Comparison of ENCODE assay signal across 1 cellular context in the genomic region with DNA sequence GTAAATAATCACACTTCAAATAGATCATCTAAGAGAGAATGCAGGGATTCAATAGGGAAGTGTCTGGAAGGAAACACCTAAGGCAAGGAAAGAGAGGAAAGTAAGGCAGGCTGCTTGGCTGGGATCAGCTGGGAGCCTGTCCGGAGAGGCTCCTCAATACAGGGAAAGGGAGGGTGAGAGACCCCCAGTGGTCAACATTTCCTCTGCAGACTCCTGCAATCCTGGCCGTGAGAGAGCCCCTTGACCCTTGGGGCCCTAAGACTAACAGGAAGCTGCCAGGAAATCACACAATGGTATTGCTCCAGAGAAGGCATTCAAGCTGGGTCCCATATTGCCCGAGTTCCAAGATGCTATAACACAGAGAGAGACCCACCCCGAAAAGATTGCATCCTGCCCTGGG.
TF ChIP-seq lines count a peak whose summit lies in the region.

No MANE protein-coding gene starts in this region.

TF ChIP-seq in HepG2, 621 proteins besides CTCF, POLR2A, EP300 and RAD21 (continued from another document):
- TF ChIP-seq, protein P1, sequence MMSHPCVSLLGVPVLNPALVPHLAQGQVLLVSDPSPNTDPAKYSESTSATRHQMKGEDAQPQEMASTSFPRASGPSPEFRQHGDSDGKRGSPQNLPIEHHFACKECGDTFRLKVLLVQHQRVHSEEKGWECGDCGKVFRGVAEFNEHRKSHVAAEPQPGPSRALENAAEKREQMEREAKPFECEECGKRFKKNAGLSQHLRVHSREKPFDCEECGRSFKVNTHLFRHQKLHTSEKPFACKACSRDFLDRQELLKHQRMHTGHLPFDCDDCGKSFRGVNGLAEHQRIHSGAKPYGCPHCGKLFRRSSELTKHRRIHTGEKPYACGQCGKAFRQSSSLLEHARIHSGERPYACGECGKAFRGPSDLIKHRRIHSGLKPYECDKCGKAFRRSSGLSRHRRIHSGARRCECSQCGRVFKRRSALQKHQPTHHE (CRISPR knock-in tag; IDR thresholded peaks at IDR 0.05; ENCODE audit: borderline replicate concordance): no peak
- TF ChIP-seq ZNF746 (CRISPR knock-in tag; IDR thresholded peaks at IDR 0.05) (no peak), ZNF329 (CRISPR knock-in tag; IDR thresholded peaks at IDR 0.05; ENCODE audit: low read depth) (no peak), ZFP36 (IDR thresholded peaks at IDR 0.05; ENCODE audit: borderline replicate concordance, low read depth, low read length, partially characterized antibody) (no peak), ZFP41 (CRISPR knock-in tag; IDR thresholded peaks at IDR 0.05; ENCODE audit: borderline replicate concordance) (no peak), JARID2 (CRISPR knock-in tag; IDR thresholded peaks at IDR 0.05; ENCODE audit: insufficient replicate concordance) (no peak)
- TF ChIP-seq, protein P2, sequence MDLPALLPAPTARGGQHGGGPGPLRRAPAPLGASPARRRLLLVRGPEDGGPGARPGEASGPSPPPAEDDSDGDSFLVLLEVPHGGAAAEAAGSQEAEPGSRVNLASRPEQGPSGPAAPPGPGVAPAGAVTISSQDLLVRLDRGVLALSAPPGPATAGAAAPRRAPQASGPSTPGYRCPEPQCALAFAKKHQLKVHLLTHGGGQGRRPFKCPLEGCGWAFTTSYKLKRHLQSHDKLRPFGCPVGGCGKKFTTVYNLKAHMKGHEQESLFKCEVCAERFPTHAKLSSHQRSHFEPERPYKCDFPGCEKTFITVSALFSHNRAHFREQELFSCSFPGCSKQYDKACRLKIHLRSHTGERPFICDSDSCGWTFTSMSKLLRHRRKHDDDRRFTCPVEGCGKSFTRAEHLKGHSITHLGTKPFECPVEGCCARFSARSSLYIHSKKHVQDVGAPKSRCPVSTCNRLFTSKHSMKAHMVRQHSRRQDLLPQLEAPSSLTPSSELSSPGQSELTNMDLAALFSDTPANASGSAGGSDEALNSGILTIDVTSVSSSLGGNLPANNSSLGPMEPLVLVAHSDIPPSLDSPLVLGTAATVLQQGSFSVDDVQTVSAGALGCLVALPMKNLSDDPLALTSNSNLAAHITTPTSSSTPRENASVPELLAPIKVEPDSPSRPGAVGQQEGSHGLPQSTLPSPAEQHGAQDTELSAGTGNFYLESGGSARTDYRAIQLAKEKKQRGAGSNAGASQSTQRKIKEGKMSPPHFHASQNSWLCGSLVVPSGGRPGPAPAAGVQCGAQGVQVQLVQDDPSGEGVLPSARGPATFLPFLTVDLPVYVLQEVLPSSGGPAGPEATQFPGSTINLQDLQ (CRISPR knock-in tag; IDR thresholded peaks at IDR 0.05): no peak
- TF ChIP-seq, protein P3, sequence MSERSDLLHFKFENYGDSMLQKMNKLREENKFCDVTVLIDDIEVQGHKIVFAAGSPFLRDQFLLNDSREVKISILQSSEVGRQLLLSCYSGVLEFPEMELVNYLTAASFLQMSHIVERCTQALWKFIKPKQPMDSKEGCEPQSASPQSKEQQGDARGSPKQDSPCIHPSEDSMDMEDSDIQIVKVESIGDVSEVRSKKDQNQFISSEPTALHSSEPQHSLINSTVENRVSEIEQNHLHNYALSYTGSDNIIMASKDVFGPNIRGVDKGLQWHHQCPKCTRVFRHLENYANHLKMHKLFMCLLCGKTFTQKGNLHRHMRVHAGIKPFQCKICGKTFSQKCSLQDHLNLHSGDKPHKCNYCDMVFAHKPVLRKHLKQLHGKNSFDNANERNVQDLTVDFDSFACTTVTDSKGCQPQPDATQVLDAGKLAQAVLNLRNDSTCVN (CRISPR knock-in tag; IDR thresholded peaks at IDR 0.05; ENCODE audit: borderline replicate concordance): no peak
